ENCODE assay signal across 15 cellular contexts in genomic region chr1:193222079-193222615, GRCh38. TPM values are rescaled to one million over a fixed set of nuclear protein-coding genes. Genes with fewer than 3 reads are reported as not detected.
DNase-seq lines count a peak whose midpoint lies in the region; ATAC-seq and TF ChIP-seq lines count a peak whose summit lies in the region.
"Had no signal": no experiment of that assay in that cellular context is flagged by ENCODE, and none has a peak within 500 bp of the region (broad histone marks: within the 10 kb centered on the region; RNA-seq: fewer than 3 reads in every experiment).

No MANE protein-coding gene starts in this region.

- H3K4me1 ChIP-seq in GM23338 (ENCODE audit: insufficient read depth) (peaks cover 13% of the 10 kb centered on the region), neural progenitor cell (peaks cover 8% of the 10 kb centered on the region), Karpas-422 (ENCODE audit: low read length) (no peaks in the 10 kb centered on the region)
- H3K4me1 ChIP-seq: Caco-2 had no signal

- no peak for ATAC-seq in GM23338
- no peak for ATAC-seq in effector memory CD8-positive, alpha-beta T cell (replicated peaks)
- ATAC-seq in GM19467 (IDR thresholded peaks at IDR 0.05; ENCODE audit: unreplicated experiment), result no peak

- no peaks in the 10 kb centered on the region for H3K9me3 ChIP-seq in neural progenitor cell (ENCODE audit: low read depth)
- H3K9me3 ChIP-seq in Karpas-422 (ENCODE audit: low read length), result no peaks in the 10 kb centered on the region
- H3K9me3 ChIP-seq: Caco-2 had no signal

- H3K36me3 ChIP-seq in GM23338 (ENCODE audit: insufficient read depth) (no peaks in the 10 kb centered on the region), neural progenitor cell (no peaks in the 10 kb centered on the region), Karpas-422 (ENCODE audit: insufficient read depth, low read length) (0 out of 2 replicates have a peak, but pooled peaks cover 4% of the 10 kb centered on the region)

- H3K4me2 ChIP-seq in GM23338, result 0 out of 2 replicates have a peak overlapping the region, but pooled peaks have one; percentile 13
- H3K4me2 ChIP-seq in neural progenitor cell, result no peak overlapping the region
- no peak overlapping the region for H3K4me2 ChIP-seq in Karpas-422 (ENCODE audit: low read depth, low read length, poor library complexity, severe bottlenecking)

- no peaks in the 10 kb centered on the region; the same call in none of the 2 replicates for H4K20me1 ChIP-seq in GM23338 (replicated peaks; ENCODE audit: insufficient read depth)
- peaks cover 10% of the 10 kb centered on the region for H4K20me1 ChIP-seq in neural progenitor cell (ENCODE audit: low read depth)
- H4K20me1 ChIP-seq in Karpas-422 (ENCODE audit: insufficient read depth, low read depth, low read length), result no peaks in the 10 kb centered on the region

- H3K79me2 ChIP-seq in GM23338 (replicated peaks; ENCODE audit: insufficient read depth) (peaks cover 38% of the 10 kb centered on the region), neural progenitor cell (ENCODE audit: low read depth) (peaks cover 13% of the 10 kb centered on the region), Karpas-422 (ENCODE audit: low read length) (peaks cover 51% of the 10 kb centered on the region)

- H3K27me3 Mint-ChIP-seq in GM23338 (ENCODE audit: insufficient read depth, low read depth, poor library complexity) (peaks cover 2% of the 10 kb centered on the region), neural progenitor cell (ENCODE audit: insufficient read depth, low read depth) (no peaks in the 10 kb centered on the region)
- H3K27me3 Mint-ChIP-seq in effector memory CD8-positive, alpha-beta T cell, result no peaks in the 10 kb centered on the region

- H3F3A ChIP-seq in GM23338 (replicated peaks; ENCODE audit: low read depth) (no peaks in the 10 kb centered on the region), neural progenitor cell (ENCODE audit: low read depth) (peaks cover 5% of the 10 kb centered on the region)

- H3K9ac ChIP-seq in neural progenitor cell, result no peak overlapping the region
- H3K9ac ChIP-seq in Karpas-422 (ENCODE audit: low read length), result no peak overlapping the region

- H3K27me3 ChIP-seq in GM23338 (ENCODE audit: insufficient read depth) (no peaks in the 10 kb centered on the region), neural progenitor cell (no peaks in the 10 kb centered on the region), Karpas-422 (ENCODE audit: low read length) (no peaks in the 10 kb centered on the region)

- H3K4me3 ChIP-seq in GM23338 (no peak overlapping the region), neural progenitor cell (no peak overlapping the region), Karpas-422 (ENCODE audit: low read length) (no peak overlapping the region)

- H3K27ac Mint-ChIP-seq in GM23338, result no peak overlapping the region
- H3K27ac Mint-ChIP-seq in effector memory CD8-positive, alpha-beta T cell, result peak overlapping the region; percentile 2 to 68
- peak overlapping the region; percentile 58 for H3K27ac Mint-ChIP-seq in neural progenitor cell

- H3K4me3 Mint-ChIP-seq in GM23338 (no peak overlapping the region), neural progenitor cell (no peak overlapping the region)
- H3K4me3 Mint-ChIP-seq in effector memory CD8-positive, alpha-beta T cell, result no peak overlapping the region

- H3K9me3 Mint-ChIP-seq in GM23338 (no peaks in the 10 kb centered on the region; the same call in 2 of the 3 replicates), neural progenitor cell (peaks cover 16% of the 10 kb centered on the region)
- no peaks in the 10 kb centered on the region for H3K9me3 Mint-ChIP-seq in effector memory CD8-positive, alpha-beta T cell

- peak overlapping the region; percentile 5; the same call in 1 of the 2 replicates for H3K27ac ChIP-seq in GM23338 (ENCODE audit: low read depth)
- H3K27ac ChIP-seq in neural progenitor cell, result no peak overlapping the region
- no peak overlapping the region for H3K27ac ChIP-seq in Karpas-422 (ENCODE audit: low read length)
- H3K27ac ChIP-seq: RWPE1 had no signal

- H3K36me3 Mint-ChIP-seq in GM23338 (ENCODE audit: low read depth) (peaks cover 19% of the 10 kb centered on the region; the same call in 2 of the 3 replicates), neural progenitor cell (peaks cover 46% of the 10 kb centered on the region)
- H3K36me3 Mint-ChIP-seq in effector memory CD8-positive, alpha-beta T cell (ENCODE audit: insufficient read depth), result peaks cover 7% of the 10 kb centered on the region

- H2AFZ ChIP-seq in GM23338, result no peak overlapping the region
- no peak overlapping the region for H2AFZ ChIP-seq in neural progenitor cell (replicated peaks)
- no peak overlapping the region for H2AFZ ChIP-seq in Karpas-422 (ENCODE audit: low read length)

- H3K9me2 ChIP-seq in GM23338 (ENCODE audit: insufficient read depth) (no peaks in the 10 kb centered on the region), Karpas-422 (replicated peaks; ENCODE audit: insufficient read depth, low read length) (no peaks in the 10 kb centered on the region)

- H3K4me1 Mint-ChIP-seq in GM23338, result peaks cover 28% of the 10 kb centered on the region
- peaks cover 16 to 46% of the 10 kb centered on the region in 2 donors for H3K4me1 Mint-ChIP-seq in effector memory CD8-positive, alpha-beta T cell (ENCODE audit: low read depth in 2 of 2)
- peaks cover 4% of the 10 kb centered on the region for H3K4me1 Mint-ChIP-seq in neural progenitor cell

- TF ChIP-seq CTCF in GM23338 (conservative IDR thresholded peaks at IDR 0.05; ENCODE audit: low read depth in 2 of 2), result no peak
- TF ChIP-seq CTCF in neural progenitor cell (IDR thresholded peaks at IDR 0.05), result no peak
- no peak for TF ChIP-seq CTCF in GM20000 (IDR thresholded peaks at IDR 0.05; ENCODE audit: extremely low read depth, missing control alignments)

- DNase-seq in GM23338 (ENCODE audit: low spot score) (no peak), NCI-H1048 (lab: John Stamatoyannopoulos, UW) (peak; percentile 73), neural progenitor cell (ENCODE audit: low spot score) (no peak), Karpas-422 (no peak), GM20000 (ENCODE audit: low spot score) (no peak)
- DNase-seq in effector memory CD8-positive, alpha-beta T cell, result no peak
- DNase-seq: Caco-2, EL, HCEC 1CT, NCI-H2029 treated with DMSO at 0.1 percent for 48 hours, NCI-H2171 treated with DMSO at 0.1 percent for 48 hours, NCI-H774 had no signal

TF ChIP-seq in GM23338, 12 proteins besides CTCF, POLR2A, EP300 and RAD21:
- no peak for TF ChIP-seq ZNF331 (CRISPR knock-in tag; IDR thresholded peaks at IDR 0.05; ENCODE audit: low read depth)
- no peak for TF ChIP-seq EZH2phosphoT487 (IDR thresholded peaks at IDR 0.05; ENCODE audit: unreplicated experiment)
- TF ChIP-seq CREB1 (CRISPR knock-in tag; IDR thresholded peaks at IDR 0.05; ENCODE audit: low read depth), result no peak
- TF ChIP-seq NANOG (IDR thresholded peaks at IDR 0.05; ENCODE audit: borderline replicate concordance), result no peak
- no peak for TF ChIP-seq EZH2 (IDR thresholded peaks at IDR 0.05; ENCODE audit: low read depth, unreplicated experiment)
TF ChIP-seq in GM23338: peak in this region for 0.

RNA-seq across cellular contexts. Expression of gene B3GALT2, which starts 35.7 kb away (rescaled TPM):
- total RNA-seq in GM23338 (2014; rRNA removed; shearing (Covaris generic)), result not detected in 2 replicates
- polyA plus RNA-seq in GM23338 (2016; fragmentation: Nextera tagmentation; extraction: Ambion mirVana), result 0.82 and 1.2 TPM in 2 replicates
- total RNA-seq in neural progenitor cell (ENCODE audit: low replicate concordance), result not detected in 2 replicates
- not detected in 2 replicates for total RNA-seq in Karpas-422 (2014; rRNA removed; shearing (Covaris generic); ENCODE audit: low replicate concordance)
- total RNA-seq: Caco-2, NCI-H460 had no signal
